In the genomic region with DNA sequence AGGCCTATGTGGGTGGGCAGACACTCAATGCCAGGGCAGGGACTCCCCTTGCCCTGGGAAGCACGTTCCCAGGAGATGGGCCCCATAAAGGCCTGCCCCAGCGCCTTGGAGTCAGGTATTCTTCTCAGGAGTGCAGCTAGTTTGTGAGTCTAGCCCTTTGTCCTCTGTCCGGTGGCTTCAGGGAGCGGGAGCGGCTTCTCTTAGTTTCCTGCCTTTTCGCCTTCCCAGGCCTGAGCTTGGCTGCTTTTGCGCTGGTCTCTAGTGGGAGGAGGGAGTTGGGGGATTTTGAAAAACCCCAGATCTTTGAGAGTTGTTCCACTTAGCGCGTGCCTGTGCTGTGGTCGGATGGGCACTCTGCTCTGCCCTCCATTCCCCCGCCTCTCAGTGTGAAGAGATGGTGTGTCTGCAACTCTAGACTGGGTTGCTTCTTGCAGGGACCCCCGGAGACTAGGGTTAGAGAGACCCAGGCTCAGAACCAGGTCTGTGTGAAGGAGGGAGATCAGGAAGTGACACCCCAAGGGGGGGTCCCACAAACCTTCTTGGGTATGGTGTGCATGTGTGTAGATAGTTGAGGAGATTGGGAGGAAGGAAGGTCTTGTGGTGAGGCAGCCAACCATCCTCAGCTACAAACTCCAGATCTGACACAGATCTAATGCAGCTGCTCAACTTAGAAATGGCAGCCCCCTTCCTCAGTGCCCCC, we compare ENCODE assay signal across 8 cellular contexts. TPM values are rescaled to one million over a fixed set of nuclear protein-coding genes. Genes with fewer than 3 reads are reported as not detected.
DNase-seq lines count a peak whose midpoint lies in the region; ATAC-seq and TF ChIP-seq lines count a peak whose summit lies in the region.

No MANE protein-coding gene starts in this region.

- intact Hi-C loops in PC-3 (cut with micrococcal nuclease): loop anchor here (5.0 kb wide), 1 partner anchor 479 kb away; the partner anchor contains the start of gene CHD6
- intact Hi-C loops in mammary epithelial cell (cut with micrococcal nuclease): loop anchor here (1.0 kb wide), 1 partner anchor 35 kb away; no protein-coding TSS in a partner anchor
- intact Hi-C loops in right lobe of liver (cut with DNase I): no loop called here
- intact Hi-C loops in testis (cut with DNase I; ENCODE audit: low total_unique reads): no loop called here

- in situ Hi-C loops in mammary epithelial cell (cut with MboI; ENCODE audit: low sequenced_read_pairs in 2 of 2): no loop called here

- no peak for DNase-seq in PC-3
- DNase-seq in mammary epithelial cell: no peak
- no peak for DNase-seq in right lobe of liver
- DNase-seq in testis: no peak
- DNase-seq in NCI-H1694 treated with DMSO at 0.1 percent for 48 hours (lab: John Stamatoyannopoulos, UW): no peak
- DNase-seq in DMS153 treated with DMSO at 0.1 percent for 48 hours (lab: John Stamatoyannopoulos, UW; ENCODE audit: unreplicated experiment): no peak

- H2AFZ ChIP-seq in PC-3 (ENCODE audit: low read length) (peak overlapping the region; percentile 83; the same call in 1 of the 2 replicates), mammary epithelial cell (ENCODE audit: low read depth, low read length) (peak overlapping the region; percentile 25)

- CTCF ChIA-PET in PC-3 (lab: Charles Lee): interaction anchor here (0.5 to 0.6 kb wide), 2 partner anchors 93 to 191 kb away, joined by 3 to 4 read pairs; no protein-coding TSS in a partner anchor
- CTCF ChIA-PET in mammary epithelial cell (lab: Charles Lee; ENCODE audit: low non-redundant PET): no interaction called here

- H3K4me1 ChIP-seq in DOHH2 (ENCODE audit: control insufficient read depth, low read length): peaks cover 56% of the 10 kb centered on the region
- peaks cover 21% of the 10 kb centered on the region for H3K4me1 ChIP-seq in PC-3 (ENCODE audit: insufficient read depth, low read length)
- peaks cover 51% of the 10 kb centered on the region for H3K4me1 ChIP-seq in mammary epithelial cell (ENCODE audit: insufficient read depth, low read length)
- peaks cover 0 to 14% (median 0%) of the 10 kb centered on the region in 4 donors for H3K4me1 ChIP-seq in right lobe of liver
- H3K4me1 ChIP-seq in testis: peaks cover 27% of the 10 kb centered on the region

- dilution Hi-C loops in mammary epithelial cell (cut with HindIII; ENCODE audit: low sequenced_read_pairs): no loop called here

- TF ChIP-seq POLR2A in right lobe of liver (IDR thresholded peaks at IDR 0.05) (no peak), testis (IDR thresholded peaks at IDR 0.05) (no peak)

- peaks cover 63% of the 10 kb centered on the region for H3K79me2 ChIP-seq in DOHH2 (ENCODE audit: control insufficient read depth, low read length)
- H3K79me2 ChIP-seq in PC-3 (ENCODE audit: low read length): peaks cover 63% of the 10 kb centered on the region
- peaks cover 63% of the 10 kb centered on the region for H3K79me2 ChIP-seq in mammary epithelial cell (ENCODE audit: insufficient read depth, low read length)

- H3K9me3 ChIP-seq in DOHH2 (ENCODE audit: control insufficient read depth, insufficient read depth, low read length) (no peaks in the 10 kb centered on the region), PC-3 (ENCODE audit: low read length) (no peaks in the 10 kb centered on the region), mammary epithelial cell (replicated peaks; ENCODE audit: insufficient read depth, low read length) (no peaks in the 10 kb centered on the region), right lobe of liver (no peaks in the 10 kb centered on the region), testis (no peaks in the 10 kb centered on the region)

- H3K36me3 ChIP-seq in DOHH2 (ENCODE audit: control insufficient read depth, low read length) (peaks cover 28% of the 10 kb centered on the region), PC-3 (ENCODE audit: low read depth, low read length) (no peaks in the 10 kb centered on the region), mammary epithelial cell (ENCODE audit: insufficient read depth, low read length) (no peaks in the 10 kb centered on the region), right lobe of liver (no peaks in the 10 kb centered on the region), testis (ENCODE audit: low read depth, missing control alignments) (no peaks in the 10 kb centered on the region)

- peak overlapping the region; percentile 84 for H3K9ac ChIP-seq in PC-3 (ENCODE audit: low read length)
- H3K9ac ChIP-seq in mammary epithelial cell (ENCODE audit: insufficient read depth, low read length): peak overlapping the region; percentile 73

- ATAC-seq in PC-3 (no peak), right lobe of liver (no peak), GM19397 (IDR thresholded peaks at IDR 0.05; ENCODE audit: unreplicated experiment) (no peak)

- H3K27ac ChIP-seq in DOHH2 (ENCODE audit: low read depth, low read length): no peak overlapping the region
- H3K27ac ChIP-seq in PC-3 (ENCODE audit: low read length): no peak overlapping the region
- peak overlapping the region; percentile 55 for H3K27ac ChIP-seq in mammary epithelial cell (ENCODE audit: insufficient read depth, low read depth, low read length)
- peak overlapping the region; percentile 67 to 90 (median 69) for H3K27ac ChIP-seq in right lobe of liver
- H3K27ac ChIP-seq in testis: peak overlapping the region; percentile 83 to 97

- WGBS in mammary epithelial cell (ENCODE audit: low coverage, missing lambda C conversion rate): 5% methylated on average over 7 of the region's 12 CpGs
- WGBS in right lobe of liver (ENCODE audit: insufficient coverage, low coverage, low lambda C conversion rate, missing lambda C conversion rate): 52% methylated on average over 9 of the region's 12 CpGs
- 9 to 14% methylated on average over 11 to 12 of the region's 12 CpGs for WGBS in testis, 2 donors

- H3K4me2 ChIP-seq in DOHH2 (ENCODE audit: low read length) (peak overlapping the region; percentile 93), PC-3 (ENCODE audit: low read length) (peak overlapping the region; percentile 84), mammary epithelial cell (ENCODE audit: insufficient read depth, low read depth, low read length) (peak overlapping the region; percentile 88)

- H3F3A ChIP-seq in DOHH2 (ENCODE audit: control insufficient read depth, insufficient read depth): peaks cover 14% of the 10 kb centered on the region; the same call in 1 of the 2 replicates
- no peaks in the 10 kb centered on the region for H3F3A ChIP-seq in PC-3 (ENCODE audit: low read length, unreplicated experiment)

- TF ChIP-seq CTCF in DOHH2 (IDR thresholded peaks at IDR 0.05; ENCODE audit: low read depth, low read length, poor library complexity, severe bottlenecking) (no peak), PC-3 (conservative IDR thresholded peaks at IDR 0.05; ENCODE audit: low read depth, low read length) (no peak), mammary epithelial cell (conservative IDR thresholded peaks at IDR 0.05 in 1 of 2, IDR thresholded peaks at IDR 0.05 in 1 of 2; ENCODE audit: extremely low read depth in 1 of 2, insufficient read depth in 1 of 2, low read depth in 1 of 2, low read length in 2 of 2) (no peak), right lobe of liver (IDR thresholded peaks at IDR 0.05) (no peak), testis (IDR thresholded peaks at IDR 0.05) (no peak)

- TSS peak; percentile 25 for BruUV-seq in PC-3 (replicated peaks; lab: Mats Ljungman, UMichigan)
- TSS peak; percentile 11 for BruUV-seq in mammary epithelial cell (replicated peaks; lab: Mats Ljungman, UMichigan)

- peaks cover 13% of the 10 kb centered on the region; the same call in 1 of the 2 replicates for H4K20me1 ChIP-seq in DOHH2 (ENCODE audit: control insufficient read depth, insufficient read depth, low read depth, low read length)
- peaks cover 46% of the 10 kb centered on the region for H4K20me1 ChIP-seq in PC-3 (ENCODE audit: low read length)
- no peaks in the 10 kb centered on the region for H4K20me1 ChIP-seq in mammary epithelial cell (ENCODE audit: insufficient read depth, low read length)

- H3K4me3 ChIP-seq in DOHH2 (ENCODE audit: low read length): peak overlapping the region; percentile 93
- peak overlapping the region; percentile 92 for H3K4me3 ChIP-seq in PC-3 (ENCODE audit: low read length)
- H3K4me3 ChIP-seq in mammary epithelial cell (replicated peaks in 1 of 3; ENCODE audit: insufficient read depth in 1 of 3, low read depth in 2 of 3, low read length in 3 of 3): peak overlapping the region; percentile 60 to 83 (median 71)
- H3K4me3 ChIP-seq in right lobe of liver: peak overlapping the region; percentile 80 to 90 (median 90)
- peak overlapping the region; percentile 69 to 98 for H3K4me3 ChIP-seq in testis

- H3K27me3 ChIP-seq in DOHH2 (ENCODE audit: control insufficient read depth, low read length) (no peaks in the 10 kb centered on the region), PC-3 (ENCODE audit: low read length) (no peaks in the 10 kb centered on the region), mammary epithelial cell (ENCODE audit: insufficient read depth, low read length) (no peaks in the 10 kb centered on the region), right lobe of liver (no peaks in the 10 kb centered on the region), testis (no peaks in the 10 kb centered on the region)

- POLR2A ChIA-PET in PC-3 (lab: Charles Lee; ENCODE audit: unreplicated experiment): interaction anchor here (0.5 to 0.6 kb wide), 2 partner anchors 96 to 1693 kb away, joined by 3 to 6 read pairs; no protein-coding TSS in a partner anchor

- H3K9me2 ChIP-seq in DOHH2 (replicated peaks; ENCODE audit: control insufficient read depth, low read length) (no peaks in the 10 kb centered on the region), PC-3 (replicated peaks; ENCODE audit: low read length) (no peaks in the 10 kb centered on the region)

RNA-seq across cellular contexts. Expression of gene PLCG1, which starts 1.3 kb away (rescaled TPM):
- total RNA-seq in PC-3 (2014; rRNA removed) (68.8 and 112 TPM in 2 replicates), mammary epithelial cell (10 to 100 TPM; 74.3 to 75.8 TPM), right lobe of liver (10 to 100 TPM in 5 of 6 experiments, 1 to 10 TPM in 1; 9.5 to 22.6 (median 16.6) TPM), testis (100 to 1,000 TPM; 184 to 186 TPM)
- polyA plus RNA-seq in mammary epithelial cell (34.9 TPM), testis (ENCODE audit: insufficient read depth, low read depth, low replicate concordance) (118 TPM)
- 170 TPM for polyA minus RNA-seq in mammary epithelial cell

Comparison
In these comparisons a context has a peak if more than half of its experiments do, and no peak if none do; other contexts are left out.
1. H3K27ac ChIP-seq: peak in mammary epithelial cell (single experiment), right lobe of liver (3 of 3) and testis (2 of 2); none in DOHH2 (single experiment) and PC-3 (single experiment).
2. intact Hi-C loops: an anchor here in PC-3 (5.0 kb wide) and mammary epithelial cell (1.0 kb wide); none called in right lobe of liver and testis.
3. Peak in every context shown above with its lines, with median percentiles within 50 percentile points of each other: H3K4me2 ChIP-seq and H3K4me3 ChIP-seq.